Comparison of ENCODE assay signal across 20 cellular contexts in genomic region chr16:27564226-27564625, GRCh38.
"Had no signal": no experiment of that assay in that cellular context is flagged by ENCODE, and none has a peak within 500 bp of the region (broad histone marks: within the 10 kb centered on the region; RNA-seq: fewer than 3 reads in every experiment).

No MANE protein-coding gene starts in this region.

- H3K36me3 ChIP-seq: adrenal gland, left ventricle myocardium inferior, right atrium auricular region, vagina had no signal

- H3K27me3 ChIP-seq: adrenal gland, esophagus muscularis mucosa, right atrium auricular region, tibial nerve, vagina had no signal

- H3K9me3 ChIP-seq: adrenal gland, esophagus muscularis mucosa, left ventricle myocardium inferior, right atrium auricular region, tibial nerve, vagina had no signal

- H3K4me3 ChIP-seq: adrenal gland, esophagus muscularis mucosa, left ventricle myocardium inferior, right atrium auricular region, tibial nerve, vagina had no signal

- H3K27ac ChIP-seq: adrenal gland, esophagus muscularis mucosa, left ventricle myocardium inferior, right atrium auricular region, tibial nerve, vagina, WERI-Rb-1 had no signal

- ATAC-seq: activated T-cell treated with anti-CD3 and anti-CD28 coated beads, Interleukin-2, amount 50 U/mL, for 4 hours; natural killer cell treated with Interleukin-12 subunit alpha and Interleukin-12 subunit beta and Interleukin-15 and Interleukin-18, amount 100 ng/mL, for 72 hours had no signal

- H3K4me1 ChIP-seq: adrenal gland, tibial nerve, vagina had no signal

- H3K36me3 Mint-ChIP-seq: natural killer cell treated with Interleukin-12 subunit alpha and Interleukin-12 subunit beta and Interleukin-15 and Interleukin-18, amount 100 ng/mL, for 72 hours had no signal

- H3K27me3 Mint-ChIP-seq: activated CD4-positive, alpha-beta memory T cell treated with anti-CD3 and anti-CD28 coated beads, Interleukin-2, amount 10 ng/mL, durations not matched to agents 7 days and 5 days; activated naive CD4-positive, alpha-beta T cell treated with anti-CD3 and anti-CD28 coated beads, Interleukin-2, amount 50 U/mL, for 24 hours; memory B cell; natural killer cell treated with Interleukin-12 subunit alpha and Interleukin-12 subunit beta and Interleukin-15 and Interleukin-18, amount 100 ng/mL, for 72 hours; progenitor cell of endocrine pancreas had no signal

- DNase-seq: activated CD4-positive, alpha-beta memory T cell treated with anti-CD3 and anti-CD28 coated beads, Interleukin-2, amount 10 ng/mL, durations not matched to agents 7 days and 5 days; activated effector memory CD4-positive, alpha-beta T cell treated with Interleukin-2 at 50 U/mL for 16 hours; activated T-cell treated with anti-CD3 and anti-CD28 coated beads, Interleukin-2, amount 50 U/mL, for 4 hours; adrenal gland; caudate nucleus; left ventricle myocardium inferior; small intestine; stimulated activated CD4-positive, alpha-beta T cell treated with anti-CD3 and anti-CD28 coated beads, Interleukin-4, amount 100 ng/mL, for 4 hours; stimulated activated CD8-positive, alpha-beta memory T cell treated with anti-CD3 and anti-CD28 coated beads, Interleukin-4, amount 100 ng/mL, for 48 hours; stimulated activated naive CD4-positive, alpha-beta T cell treated with Interleukin-2 at 50 U/mL for 16 hours; substantia nigra; WERI-Rb-1 had no signal

- H3K4me3 Mint-ChIP-seq: activated CD4-positive, alpha-beta memory T cell treated with anti-CD3 and anti-CD28 coated beads, Interleukin-2, amount 10 ng/mL, durations not matched to agents 7 days and 5 days; activated naive CD4-positive, alpha-beta T cell treated with anti-CD3 and anti-CD28 coated beads, Interleukin-2, amount 50 U/mL, for 24 hours; activated T-cell treated with anti-CD3 and anti-CD28 coated beads, Interleukin-2, amount 50 U/mL, for 4 hours; memory B cell; natural killer cell treated with Interleukin-12 subunit alpha and Interleukin-12 subunit beta and Interleukin-15 and Interleukin-18, amount 100 ng/mL, for 72 hours had no signal

- H3K9me3 Mint-ChIP-seq: activated CD4-positive, alpha-beta memory T cell treated with anti-CD3 and anti-CD28 coated beads, Interleukin-2, amount 10 ng/mL, durations not matched to agents 7 days and 5 days; activated naive CD4-positive, alpha-beta T cell treated with anti-CD3 and anti-CD28 coated beads, Interleukin-2, amount 50 U/mL, for 24 hours; activated T-cell treated with anti-CD3 and anti-CD28 coated beads, Interleukin-2, amount 50 U/mL, for 4 hours; memory B cell; natural killer cell treated with Interleukin-12 subunit alpha and Interleukin-12 subunit beta and Interleukin-15 and Interleukin-18, amount 100 ng/mL, for 72 hours had no signal

- H3K27ac Mint-ChIP-seq: activated CD4-positive, alpha-beta memory T cell treated with anti-CD3 and anti-CD28 coated beads, Interleukin-2, amount 10 ng/mL, durations not matched to agents 7 days and 5 days; activated naive CD4-positive, alpha-beta T cell treated with anti-CD3 and anti-CD28 coated beads, Interleukin-2, amount 50 U/mL, for 24 hours; memory B cell; natural killer cell treated with Interleukin-12 subunit alpha and Interleukin-12 subunit beta and Interleukin-15 and Interleukin-18, amount 100 ng/mL, for 72 hours; progenitor cell of endocrine pancreas had no signal

- H3K4me1 Mint-ChIP-seq: activated CD4-positive, alpha-beta memory T cell treated with anti-CD3 and anti-CD28 coated beads, Interleukin-2, amount 10 ng/mL, durations not matched to agents 7 days and 5 days; activated naive CD4-positive, alpha-beta T cell treated with anti-CD3 and anti-CD28 coated beads, Interleukin-2, amount 50 U/mL, for 24 hours had no signal
